ENCODE assay signal across 15 cellular contexts in the genomic region with DNA sequence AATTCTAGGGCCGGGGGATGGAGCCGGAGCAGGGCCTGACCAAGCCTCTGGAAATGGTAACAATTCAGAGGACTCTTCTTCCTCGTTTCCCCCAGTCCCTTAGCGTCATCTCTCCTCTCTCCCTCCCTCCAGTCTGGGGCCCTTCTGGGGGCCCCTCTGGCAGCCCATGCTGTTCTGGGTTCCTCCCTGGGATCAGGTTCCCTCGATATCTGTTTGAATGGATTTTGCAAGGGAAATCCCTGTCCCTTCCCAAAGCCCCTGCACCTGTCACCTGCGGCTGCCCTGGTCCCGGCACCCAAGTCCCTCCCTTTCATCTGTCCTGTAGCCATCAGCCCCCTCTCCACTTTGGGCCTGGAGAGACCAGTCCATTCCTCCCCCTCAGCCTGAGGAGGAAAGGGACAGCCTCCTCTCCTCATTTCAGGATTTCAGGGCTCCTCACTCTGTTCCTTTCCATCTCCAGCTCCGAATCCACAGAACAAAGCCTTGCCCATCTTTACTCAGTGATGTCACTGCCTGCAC. TPM values are rescaled to one million over a fixed set of nuclear protein-coding genes. Genes with fewer than 3 reads are reported as not detected.
DNase-seq lines count a peak whose midpoint lies in the region; TF ChIP-seq lines count a peak whose summit lies in the region.
"Had no signal": no experiment of that assay in that cellular context is flagged by ENCODE, and none has a peak within 500 bp of the region (broad histone marks: within the 10 kb centered on the region; RNA-seq: fewer than 3 reads in every experiment).

No MANE protein-coding gene starts in this region.

- H3K27me3 ChIP-seq in sigmoid colon: no peaks in the 10 kb centered on the region

- H3K27ac ChIP-seq in HEK293 (ENCODE audit: extremely low read depth, low read depth, low read length) (no peak overlapping the region), sigmoid colon (no peak overlapping the region)
- H3K27ac ChIP-seq: epithelial cell of prostate, thoracic aorta had no signal

- 83 to 85% methylated on average over 8 of the region's 8 CpGs for WGBS in sigmoid colon, 2 donors

- intact Hi-C loops in activated T-helper 2 cell treated with anti-CD3 and anti-CD28 coated beads, Interferon-gamma antibody, Interleukin-2, Interleukin-4, amounts not matched to agents 10 μg/mL and 5 μg/mL and 100 μg/mL, durations not matched to agents 14 hours and 24 hours and 36 hours (cut with micrococcal nuclease): loop anchor here (10.0 kb wide), 1 partner anchor 685 kb away; no protein-coding TSS in a partner anchor
- intact Hi-C loops in sigmoid colon (cut with DNase I): no loop called here

- in situ Hi-C loops in G401 (cut with HindIII; ENCODE audit: low sequenced_read_pairs): no loop called here

- H3K9me3 ChIP-seq in HEK293 (ENCODE audit: control insufficient read depth, insufficient read depth, low read depth, low read length) (no peaks in the 10 kb centered on the region), sigmoid colon (no peaks in the 10 kb centered on the region)
- H3K9me3 ChIP-seq: thoracic aorta had no signal

- no peak for TF ChIP-seq POLR2A in sigmoid colon (IDR thresholded peaks at IDR 0.05)

- H3K4me3 ChIP-seq in HEK293 (ENCODE audit: low read depth, low read length): no peak overlapping the region
- no peak overlapping the region for H3K4me3 ChIP-seq in sigmoid colon

- H3K4me1 ChIP-seq in HEK293 (ENCODE audit: control insufficient read depth, insufficient read depth, low read length) (no peaks in the 10 kb centered on the region; the same call in 1 of the 2 replicates), sigmoid colon (peaks cover 0 to 12% (median 4%) of the 10 kb centered on the region in 4 donors)

- DNase-seq in NCI-H82 (lab: John Stamatoyannopoulos, UW) (peak; percentile 32), NCI-H82 treated with DMSO at 0.1 percent for 48 hours (lab: John Stamatoyannopoulos, UW; ENCODE audit: unreplicated experiment) (no peak), nephron progenitor cell (no peak), G401 (ENCODE audit: low spot score) (no peak), sigmoid colon (no peak)
- DNase-seq in activated T-helper 2 cell treated with anti-CD3 and anti-CD28 coated beads, Interferon-gamma antibody, Interleukin-2, Interleukin-4, amounts not matched to agents 10 μg/mL and 5 μg/mL and 100 μg/mL, durations not matched to agents 14 hours and 24 hours and 36 hours (ENCODE audit: low spot score): no peak
- DNase-seq in stimulated activated CD4-positive, alpha-beta T cell treated with anti-CD3 and anti-CD28 coated beads, Interleukin-4, amount 100 ng/mL, for 4 hours: no peak
- DNase-seq: NCI-H510A had no signal

- CTCF ChIA-PET in HEK293 (lab: Yijun Ruan, JAX): interaction anchor here (0.7 to 16.0 kb wide), 19 partner anchors 8 to 262 kb away, joined by 3 to 248 read pairs (median 7); partner anchors contain the start of gene ANKRD63

- H3K4me1 Mint-ChIP-seq in activated T-helper 2 cell treated with anti-CD3 and anti-CD28 coated beads, Interferon-gamma antibody, Interleukin-2, Interleukin-4, amounts not matched to agents 10 μg/mL and 5 μg/mL and 100 μg/mL, durations not matched to agents 14 hours and 24 hours and 36 hours (ENCODE audit: low read depth): peaks cover 29% of the 10 kb centered on the region
- H3K4me1 Mint-ChIP-seq in nephron progenitor cell: peaks cover 39% of the 10 kb centered on the region

- TF ChIP-seq EP300 in sigmoid colon (IDR thresholded peaks at IDR 0.05): no peak

- no peaks in the 10 kb centered on the region for H3K36me3 Mint-ChIP-seq in activated T-helper 2 cell treated with anti-CD3 and anti-CD28 coated beads, Interferon-gamma antibody, Interleukin-2, Interleukin-4, amounts not matched to agents 10 μg/mL and 5 μg/mL and 100 μg/mL, durations not matched to agents 14 hours and 24 hours and 36 hours (ENCODE audit: low read depth)
- no peaks in the 10 kb centered on the region for H3K36me3 Mint-ChIP-seq in nephron progenitor cell (ENCODE audit: low read depth)
- H3K36me3 Mint-ChIP-seq: WTC11 had no signal

- POLR2A ChIA-PET in HEK293 (lab: Yijun Ruan, JAX): interaction anchor here (1.2 to 1.8 kb wide), 2 partner anchors 18 to 30 kb away, joined by 4 to 6 read pairs; no protein-coding TSS in a partner anchor

- H3K27ac Mint-ChIP-seq in activated T-helper 2 cell treated with anti-CD3 and anti-CD28 coated beads, Interferon-gamma antibody, Interleukin-2, Interleukin-4, amounts not matched to agents 10 μg/mL and 5 μg/mL and 100 μg/mL, durations not matched to agents 14 hours and 24 hours and 36 hours: peak overlapping the region; percentile 97
- H3K27ac Mint-ChIP-seq in nephron progenitor cell: no peak overlapping the region
- H3K27ac Mint-ChIP-seq: WTC11 had no signal

- H3K4me3 Mint-ChIP-seq in activated T-helper 2 cell treated with anti-CD3 and anti-CD28 coated beads, Interferon-gamma antibody, Interleukin-2, Interleukin-4, amounts not matched to agents 10 μg/mL and 5 μg/mL and 100 μg/mL, durations not matched to agents 14 hours and 24 hours and 36 hours (ENCODE audit: low read depth): peak overlapping the region; percentile 90
- peak overlapping the region; percentile 68 for H3K4me3 Mint-ChIP-seq in nephron progenitor cell
- H3K4me3 Mint-ChIP-seq: WTC11 had no signal

- H3K36me3 ChIP-seq in HEK293 (ENCODE audit: control insufficient read depth in 2 of 2, insufficient read depth in 1 of 2, low read length in 2 of 2) (no peaks in the 10 kb centered on the region), sigmoid colon (no peaks in the 10 kb centered on the region)
- H3K36me3 ChIP-seq: thoracic aorta had no signal

- TF ChIP-seq CTCF in HEK293 (tag by site-specific recombination; IDR thresholded peaks at IDR 0.05) (no peak), nephron progenitor cell (IDR thresholded peaks at IDR 0.05) (no peak), sigmoid colon (IDR thresholded peaks at IDR 0.05) (no peak)

- H3K27me3 Mint-ChIP-seq in activated T-helper 2 cell treated with anti-CD3 and anti-CD28 coated beads, Interferon-gamma antibody, Interleukin-2, Interleukin-4, amounts not matched to agents 10 μg/mL and 5 μg/mL and 100 μg/mL, durations not matched to agents 14 hours and 24 hours and 36 hours (ENCODE audit: low read depth): peaks cover 23% of the 10 kb centered on the region
- peaks cover 66% of the 10 kb centered on the region for H3K27me3 Mint-ChIP-seq in nephron progenitor cell (ENCODE audit: low read depth, poor library complexity)

- no peaks in the 10 kb centered on the region for H3K9me3 Mint-ChIP-seq in activated T-helper 2 cell treated with anti-CD3 and anti-CD28 coated beads, Interferon-gamma antibody, Interleukin-2, Interleukin-4, amounts not matched to agents 10 μg/mL and 5 μg/mL and 100 μg/mL, durations not matched to agents 14 hours and 24 hours and 36 hours
- H3K9me3 Mint-ChIP-seq in nephron progenitor cell: no peaks in the 10 kb centered on the region
- H3K9me3 Mint-ChIP-seq: WTC11 had no signal

TF ChIP-seq in HEK293, 187 proteins besides CTCF, POLR2A, EP300 and RAD21 (continues in another document):
- TF ChIP-seq ZNF274 (IDR thresholded peaks at IDR 0.05; ENCODE audit: low read length) (no peak), ZNF274 (tag by site-specific recombination; IDR thresholded peaks at IDR 0.05; ENCODE audit: borderline replicate concordance) (no peak), ZNF561 (tag by site-specific recombination; IDR thresholded peaks at IDR 0.05; ENCODE audit: borderline replicate concordance) (no peak)
- TF ChIP-seq, protein P1, sequence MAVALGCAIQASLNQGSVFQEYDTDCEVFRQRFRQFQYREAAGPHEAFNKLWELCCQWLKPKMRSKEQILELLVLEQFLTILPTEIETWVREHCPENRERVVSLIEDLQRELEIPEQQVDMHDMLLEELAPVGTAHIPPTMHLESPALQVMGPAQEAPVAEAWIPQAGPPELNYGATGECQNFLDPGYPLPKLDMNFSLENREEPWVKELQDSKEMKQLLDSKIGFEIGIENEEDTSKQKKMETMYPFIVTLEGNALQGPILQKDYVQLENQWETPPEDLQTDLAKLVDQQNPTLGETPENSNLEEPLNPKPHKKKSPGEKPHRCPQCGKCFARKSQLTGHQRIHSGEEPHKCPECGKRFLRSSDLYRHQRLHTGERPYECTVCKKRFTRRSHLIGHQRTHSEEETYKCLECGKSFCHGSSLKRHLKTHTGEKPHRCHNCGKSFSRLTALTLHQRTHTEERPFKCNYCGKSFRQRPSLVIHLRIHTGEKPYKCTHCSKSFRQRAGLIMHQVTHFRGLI (tag by site-specific recombination; IDR thresholded peaks at IDR 0.05): no peak

RNA-seq across cellular contexts. Expression of gene PLCB2, which starts 1.7 kb away (rescaled TPM):
- 96.3 and 98.9 TPM in 2 replicates for total RNA-seq in activated T-helper 2 cell treated with anti-CD3 and anti-CD28 coated beads, Interferon-gamma antibody, Interleukin-2, Interleukin-4, amounts not matched to agents 10 μg/mL and 5 μg/mL and 100 μg/mL, durations not matched to agents 14 hours and 24 hours and 36 hours
- 99.6 and 145 TPM in 2 replicates for total RNA-seq in G401 (2014; rRNA removed; shearing (Covaris generic))
- total RNA-seq in sigmoid colon: 10 to 100 TPM in 2 of 4 donors, 1 to 10 TPM in 2; 5.4 to 12.5 (median 9.4) TPM
- 10 to 100 TPM in 1 of 3 donors, 1 to 10 TPM in 2; 2.4 to 27.5 (median 2.8) TPM for polyA plus RNA-seq in sigmoid colon
- total RNA-seq: A172 had no signal

RNA-seq across cellular contexts. Expression of gene INAFM2, which starts 14.1 kb away (rescaled TPM):
- total RNA-seq in activated T-helper 2 cell treated with anti-CD3 and anti-CD28 coated beads, Interferon-gamma antibody, Interleukin-2, Interleukin-4, amounts not matched to agents 10 μg/mL and 5 μg/mL and 100 μg/mL, durations not matched to agents 14 hours and 24 hours and 36 hours: 16.7 and 17.9 TPM in 2 replicates
- 203 TPM in 2 replicates for total RNA-seq in G401 (2014; rRNA removed; shearing (Covaris generic))
- total RNA-seq in sigmoid colon: 10 to 100 TPM; 41.0 to 63.1 (median 51.8) TPM
- 10 to 100 TPM in 1 of 3 donors, 1 to 10 TPM in 2; 6.6 to 13.4 (median 9.0) TPM for polyA plus RNA-seq in sigmoid colon

RNA-seq across cellular contexts. Expression of gene ANKRD63, which starts 26.5 kb away (rescaled TPM):
- total RNA-seq in activated T-helper 2 cell treated with anti-CD3 and anti-CD28 coated beads, Interferon-gamma antibody, Interleukin-2, Interleukin-4, amounts not matched to agents 10 μg/mL and 5 μg/mL and 100 μg/mL, durations not matched to agents 14 hours and 24 hours and 36 hours: 0.41 and 0.48 TPM in 2 replicates
- total RNA-seq in G401 (2014; rRNA removed; shearing (Covaris generic)): 8.4 and 14.9 TPM in 2 replicates
- 1 to 10 TPM in 1 of 4 donors, not detected in 3; 1.6 TPM for total RNA-seq in sigmoid colon
- polyA plus RNA-seq in sigmoid colon: not detected
- total RNA-seq: A172, skeletal muscle tissue, thoracic aorta had no signal

RNA-seq across cellular contexts. Expression of gene CCDC9B, which starts 31.3 kb away (rescaled TPM):
- 0.34 and 0.41 TPM in 2 replicates for total RNA-seq in activated T-helper 2 cell treated with anti-CD3 and anti-CD28 coated beads, Interferon-gamma antibody, Interleukin-2, Interleukin-4, amounts not matched to agents 10 μg/mL and 5 μg/mL and 100 μg/mL, durations not matched to agents 14 hours and 24 hours and 36 hours
- total RNA-seq in G401 (2014; rRNA removed; shearing (Covaris generic)): 4.7 and 5.9 TPM in 2 replicates
- total RNA-seq in sigmoid colon: 10 to 100 TPM; 43.9 to 97.2 (median 65.3) TPM
- 10 to 100 TPM in 1 of 3 donors, 1 to 10 TPM in 2; 5.1 to 33.4 (median 7.8) TPM for polyA plus RNA-seq in sigmoid colon

RNA-seq across cellular contexts. Expression of gene PHGR1, which starts 41.4 kb away (rescaled TPM):
- total RNA-seq in activated T-helper 2 cell treated with anti-CD3 and anti-CD28 coated beads, Interferon-gamma antibody, Interleukin-2, Interleukin-4, amounts not matched to agents 10 μg/mL and 5 μg/mL and 100 μg/mL, durations not matched to agents 14 hours and 24 hours and 36 hours: not detected in 2 replicates
- not detected in 2 replicates for total RNA-seq in G401 (2014; rRNA removed; shearing (Covaris generic))
- 1 to 10 TPM in 1 of 4 donors, not detected in 3; 8.2 TPM for total RNA-seq in sigmoid colon
- polyA plus RNA-seq in sigmoid colon: over 10,000 TPM; 12,817 to 35,077 (median 19,474) TPM
- total RNA-seq: A172, cerebellum, skeletal muscle tissue, thoracic aorta, WTC11 had no signal
